ENCODE assay signal across 12 cellular contexts in genomic region chr1:30974536-30974935, GRCh38.
"Had no signal": no experiment of that assay in that cellular context is flagged by ENCODE, and none has a peak within 500 bp of the region (broad histone marks: within the 10 kb centered on the region; RNA-seq: fewer than 3 reads in every experiment).

No MANE protein-coding gene starts in this region.

- H3K27me3 ChIP-seq: gastrocnemius medialis, left lung, right atrium auricular region, thyroid gland, uterus had no signal

- H3K4me3 ChIP-seq: gastrocnemius medialis, left lung, right atrium auricular region, thyroid gland, uterus had no signal

- ATAC-seq: gastrocnemius medialis; left lung; stimulated activated effector memory CD8-positive, alpha-beta T cell treated with anti-CD3 and anti-CD28 coated beads, Interleukin-12 subunit alpha, Interleukin-12 subunit beta, amount 100 ng/mL, for 72 hours had no signal

- H3K27ac ChIP-seq: gastrocnemius medialis, left lung, thyroid gland, uterus had no signal

- H3K36me3 ChIP-seq: uterus had no signal

- H3K9me3 ChIP-seq: gastrocnemius medialis, left lung, right atrium auricular region, thyroid gland, uterus had no signal

- H3K4me1 ChIP-seq: uterus had no signal

- FAIRE-seq: keratinocyte had no signal

- DNase-seq: activated CD4-positive, alpha-beta memory T cell treated with anti-CD3 and anti-CD28 coated beads, Interleukin-2, amount 10 ng/mL, durations not matched to agents 7 days and 5 days; activated naive CD4-positive, alpha-beta T cell treated with anti-CD3 and anti-CD28 coated beads for 36 hours; central memory CD4-positive, alpha-beta T cell; cortex of kidney; effector CD8-positive, alpha-beta T cell; gastrocnemius medialis; left lung; thyroid gland; uterus had no signal
